7 cellular contexts compared by ENCODE assay signal in the genomic region with DNA sequence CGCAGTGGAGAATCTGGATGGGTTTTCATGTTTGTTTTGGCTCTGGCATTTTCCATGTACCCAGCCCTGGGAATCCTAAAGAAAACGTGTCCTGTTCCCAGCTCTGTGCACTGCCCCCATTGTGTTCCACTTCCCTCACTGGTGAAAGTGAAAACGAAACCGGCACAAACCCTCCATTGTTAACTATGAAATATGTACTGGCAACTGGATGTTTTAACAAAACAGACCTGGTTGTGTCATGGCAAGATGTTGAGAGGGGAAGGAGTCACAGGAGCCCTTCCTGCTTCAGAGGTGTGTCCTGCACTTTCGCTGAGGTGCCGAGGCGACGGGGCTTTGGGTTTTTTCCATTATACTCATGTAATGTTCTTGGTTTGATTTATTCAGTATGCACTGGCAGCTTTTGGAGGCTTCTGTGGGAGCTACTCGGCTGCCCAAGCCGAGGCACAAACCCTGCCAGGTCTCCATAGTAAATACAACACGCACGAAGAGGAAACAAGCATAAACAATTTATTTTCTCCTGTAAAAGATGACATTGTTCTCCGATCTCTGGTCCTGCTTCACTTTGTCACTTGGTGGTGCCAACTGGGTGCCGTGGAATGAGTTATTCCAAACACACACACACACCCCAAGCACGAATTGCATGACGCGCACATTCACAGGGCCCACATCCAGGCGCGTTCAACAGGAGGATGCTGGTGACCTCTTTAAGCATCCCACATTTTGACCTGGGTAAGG.
A peak's percentile ranks its signal among the peaks of the same experiment; 100 is the strongest.
DNase-seq lines count a peak whose midpoint lies in the region; ATAC-seq and TF ChIP-seq lines count a peak whose summit lies in the region.

No MANE protein-coding gene starts in this region.

- DNase-seq in T follicular helper cell (ENCODE audit: low read depth) = peak; percentile 2
- peak; percentile 90 for DNase-seq in astrocyte of the spinal cord (ENCODE audit: low read depth, low spot score)
- peak; percentile 26 for DNase-seq in left kidney (ENCODE audit: low read depth, low spot score)
- peak; percentile 49 for DNase-seq in stimulated activated CD4-positive, alpha-beta T cell treated with anti-CD3 and anti-CD28 coated beads, Interleukin-4, amount 100 ng/mL, for 1 hour
- no peak for DNase-seq in G401 (ENCODE audit: low spot score)

- no peak for TF ChIP-seq CTCF in astrocyte of the spinal cord (IDR thresholded peaks at IDR 0.05; ENCODE audit: low read depth, low read length)

- peak overlapping the region; percentile 39 for H3K4me3 ChIP-seq in astrocyte of the spinal cord (ENCODE audit: low read depth, low read length)

- peak; percentile 47 for ATAC-seq in GM19023 (IDR thresholded peaks at IDR 0.05; ENCODE audit: unreplicated experiment)
- peak; percentile 48 for ATAC-seq in HG03432 (IDR thresholded peaks at IDR 0.05; ENCODE audit: unreplicated experiment)

- in situ Hi-C loops in astrocyte of the spinal cord (cut with HindIII; ENCODE audit: low sequenced_read_pairs) = no loop called here
- in situ Hi-C loops in G401 (cut with HindIII; ENCODE audit: low sequenced_read_pairs) = no loop called here
